ENCODE assay signal across 10 cellular contexts in genomic region chr2:210503622-210504300, GRCh38. TPM values are rescaled to one million over a fixed set of nuclear protein-coding genes. Genes with fewer than 3 reads are reported as not detected.
A peak's percentile ranks its signal among the peaks of the same experiment; 100 is the strongest.
DNase-seq lines count a peak whose midpoint lies in the region; ATAC-seq, FAIRE-seq and TF ChIP-seq lines count a peak whose summit lies in the region.
"Had no signal": no experiment of that assay in that cellular context is flagged by ENCODE, and none has a peak within 500 bp of the region (broad histone marks: within the 10 kb centered on the region; RNA-seq: fewer than 3 reads in every experiment).

No MANE protein-coding gene starts in this region.

- H3K27ac Mint-ChIP-seq in activated naive CD8-positive, alpha-beta T cell treated with anti-CD3 and anti-CD28 coated beads, Interleukin-2, amount 10 ng/mL, durations not matched to agents 7 days and 5 days = no peak overlapping the region

- FAIRE-seq in pancreas (lab: Jason Lieb, UNC) (no peak), HTR-8/SVneo (lab: Jason Lieb, UNC) (no peak)

- TF ChIP-seq CTCF in pancreas (IDR thresholded peaks at IDR 0.05) = no peak
- no peak for TF ChIP-seq CTCF in MM.1S (IDR thresholded peaks at IDR 0.05; ENCODE audit: low read length)

- no peak for ATAC-seq in activated naive CD8-positive, alpha-beta T cell treated with anti-CD3 and anti-CD28 coated beads, Interleukin-2, amount 10 ng/mL, durations not matched to agents 7 days and 5 days (ENCODE audit: low read depth)
- peak; percentile 56 to 68 (median 63) for ATAC-seq in pancreas
- no peak for ATAC-seq in GM21619 (IDR thresholded peaks at IDR 0.05; ENCODE audit: unreplicated experiment)

- H4K20me1 ChIP-seq in MM.1S (ENCODE audit: insufficient read depth, low read length) = no peaks in the 10 kb centered on the region

- H3K36me3 ChIP-seq in pancreas (no peaks in the 10 kb centered on the region), MM.1S (replicated peaks; ENCODE audit: insufficient read depth, low read length) (no peaks in the 10 kb centered on the region)

- in situ Hi-C loops in G401 (cut with HindIII; ENCODE audit: low sequenced_read_pairs) = no loop called here

- H3F3A ChIP-seq in MM.1S (ENCODE audit: insufficient read depth, low read length) = no peaks in the 10 kb centered on the region

- WGBS in pancreas, 2 donors = 10 to 15% methylated on average over 9 of the region's 9 CpGs

- peaks cover 14% of the 10 kb centered on the region for H3K27me3 Mint-ChIP-seq in activated naive CD8-positive, alpha-beta T cell treated with anti-CD3 and anti-CD28 coated beads, Interleukin-2, amount 10 ng/mL, durations not matched to agents 7 days and 5 days

- intact Hi-C loops in pancreas (cut with DNase I) = no loop called here

- no peaks in the 10 kb centered on the region for H3K9me3 ChIP-seq in pancreas
- H3K9me3 ChIP-seq in MM.1S (replicated peaks; ENCODE audit: insufficient read depth, low read length) = no peaks in the 10 kb centered on the region

- no peak overlapping the region for H2AFZ ChIP-seq in MM.1S (ENCODE audit: low read length)

- H3K4me3 ChIP-seq in pancreas (peak overlapping the region in 2 of 4 donors; percentile 30 to 41), MM.1S (ENCODE audit: low read length) (no peak overlapping the region)

- H3K27me3 ChIP-seq in pancreas (no peaks in the 10 kb centered on the region), MM.1S (replicated peaks; ENCODE audit: insufficient read depth, low read length) (no peaks in the 10 kb centered on the region)

- H3K27ac ChIP-seq in pancreas (no peak overlapping the region), MM.1S (ENCODE audit: low read length) (no peak overlapping the region)
- H3K27ac ChIP-seq: spleen had no signal

- peaks cover 5% of the 10 kb centered on the region for H3K9me3 Mint-ChIP-seq in activated naive CD8-positive, alpha-beta T cell treated with anti-CD3 and anti-CD28 coated beads, Interleukin-2, amount 10 ng/mL, durations not matched to agents 7 days and 5 days

- no peak overlapping the region for H3K9ac ChIP-seq in MM.1S (ENCODE audit: low read length)

- peak; percentile 22 for DNase-seq in G401 (ENCODE audit: low spot score)
- no peak for DNase-seq in activated naive CD8-positive, alpha-beta T cell treated with anti-CD3 and anti-CD28 coated beads, Interleukin-2, amount 10 ng/mL, durations not matched to agents 7 days and 5 days
- DNase-seq in globus pallidus (ENCODE audit: low spot score) = peak; percentile 98
- no peak for DNase-seq in pancreas
- DNase-seq in MM.1S = no peak
- DNase-seq in HTR-8/SVneo (ENCODE audit: insufficient read length, low spot score) = no peak
- DNase-seq in NCI-H2196 treated with DMSO at 0.1 percent for 48 hours (lab: John Stamatoyannopoulos, UW; ENCODE audit: unreplicated experiment) = no peak
- DNase-seq: DMS 273 treated with DMSO at 0.1 percent for 48 hours had no signal

- POLR2A ChIA-PET in activated naive CD8-positive, alpha-beta T cell treated with anti-CD3 and anti-CD28 coated beads, Interleukin-2, amount 10 ng/mL, durations not matched to agents 7 days and 5 days (lab: Charles Lee) = no interaction called here

- H3K4me3 Mint-ChIP-seq in activated naive CD8-positive, alpha-beta T cell treated with anti-CD3 and anti-CD28 coated beads, Interleukin-2, amount 10 ng/mL, durations not matched to agents 7 days and 5 days = peak overlapping the region; percentile 70

- no peak overlapping the region for H3K4me2 ChIP-seq in MM.1S (ENCODE audit: low read depth, low read length)

- H3K4me1 Mint-ChIP-seq in activated naive CD8-positive, alpha-beta T cell treated with anti-CD3 and anti-CD28 coated beads, Interleukin-2, amount 10 ng/mL, durations not matched to agents 7 days and 5 days = peaks cover 4% of the 10 kb centered on the region

- no peaks in the 10 kb centered on the region for H3K79me2 ChIP-seq in MM.1S (ENCODE audit: low read length)

- no peaks in the 10 kb centered on the region for H3K9me2 ChIP-seq in MM.1S (replicated peaks; ENCODE audit: insufficient read depth, low read length)

- H3K4me1 ChIP-seq in pancreas (no peaks in the 10 kb centered on the region), MM.1S (ENCODE audit: low read length) (no peaks in the 10 kb centered on the region)

- no peaks in the 10 kb centered on the region for H3K36me3 Mint-ChIP-seq in activated naive CD8-positive, alpha-beta T cell treated with anti-CD3 and anti-CD28 coated beads, Interleukin-2, amount 10 ng/mL, durations not matched to agents 7 days and 5 days

RNA-seq across cellular contexts. Expression of gene LANCL1, which starts 27.2 kb away (rescaled TPM):
- total RNA-seq in G401 (2014; rRNA removed; shearing (Covaris generic)) = 49.2 and 63.7 TPM in 2 replicates
- total RNA-seq in activated naive CD8-positive, alpha-beta T cell treated with anti-CD3 and anti-CD28 coated beads, Interleukin-2, amount 10 ng/mL, durations not matched to agents 7 days and 5 days = 10 to 100 TPM; 37.2 to 39.9 TPM
- total RNA-seq in pancreas = 10 to 100 TPM; 16.0 to 25.0 (median 19.7) TPM
- polyA plus RNA-seq in pancreas = 10 to 100 TPM in 1 of 2 donors, 1 to 10 TPM in 1; 6.0 to 12.4 TPM

RNA-seq across cellular contexts. Expression of gene CPS1, which starts 52.6 kb away (rescaled TPM):
- 12.8 and 17.1 TPM in 2 replicates for total RNA-seq in G401 (2014; rRNA removed; shearing (Covaris generic))
- 1 to 10 TPM in 1 of 2 experiments, under 1 TPM in 1; 0.68 to 1.1 TPM for total RNA-seq in activated naive CD8-positive, alpha-beta T cell treated with anti-CD3 and anti-CD28 coated beads, Interleukin-2, amount 10 ng/mL, durations not matched to agents 7 days and 5 days
- 1 to 10 TPM in 4 of 6 donors, under 1 TPM in 2; 0.23 to 2.0 (median 1.3) TPM for total RNA-seq in pancreas
- under 1 TPM; 0.42 to 0.92 TPM for polyA plus RNA-seq in pancreas

Comparison
In these comparisons a context has a peak if more than half of its experiments do, and no peak if none do; other contexts are left out.
1. DNase-seq: peak in G401 (single experiment) and globus pallidus (single experiment); none in activated naive CD8-positive, alpha-beta T cell treated with anti-CD3 and anti-CD28 coated beads, Interleukin-2, amount 10 ng/mL, durations not matched to agents 7 days and 5 days (single experiment), pancreas (0 of 6), MM.1S (single experiment), HTR-8/SVneo (single experiment) and NCI-H2196 treated with DMSO at 0.1 percent for 48 hours (single experiment).
2. ATAC-seq: peak in pancreas (4 of 4); none in activated naive CD8-positive, alpha-beta T cell treated with anti-CD3 and anti-CD28 coated beads, Interleukin-2, amount 10 ng/mL, durations not matched to agents 7 days and 5 days (single experiment) and GM21619 (single experiment).